Comparison of ENCODE assay signal across 1 cellular context in the genomic region with DNA sequence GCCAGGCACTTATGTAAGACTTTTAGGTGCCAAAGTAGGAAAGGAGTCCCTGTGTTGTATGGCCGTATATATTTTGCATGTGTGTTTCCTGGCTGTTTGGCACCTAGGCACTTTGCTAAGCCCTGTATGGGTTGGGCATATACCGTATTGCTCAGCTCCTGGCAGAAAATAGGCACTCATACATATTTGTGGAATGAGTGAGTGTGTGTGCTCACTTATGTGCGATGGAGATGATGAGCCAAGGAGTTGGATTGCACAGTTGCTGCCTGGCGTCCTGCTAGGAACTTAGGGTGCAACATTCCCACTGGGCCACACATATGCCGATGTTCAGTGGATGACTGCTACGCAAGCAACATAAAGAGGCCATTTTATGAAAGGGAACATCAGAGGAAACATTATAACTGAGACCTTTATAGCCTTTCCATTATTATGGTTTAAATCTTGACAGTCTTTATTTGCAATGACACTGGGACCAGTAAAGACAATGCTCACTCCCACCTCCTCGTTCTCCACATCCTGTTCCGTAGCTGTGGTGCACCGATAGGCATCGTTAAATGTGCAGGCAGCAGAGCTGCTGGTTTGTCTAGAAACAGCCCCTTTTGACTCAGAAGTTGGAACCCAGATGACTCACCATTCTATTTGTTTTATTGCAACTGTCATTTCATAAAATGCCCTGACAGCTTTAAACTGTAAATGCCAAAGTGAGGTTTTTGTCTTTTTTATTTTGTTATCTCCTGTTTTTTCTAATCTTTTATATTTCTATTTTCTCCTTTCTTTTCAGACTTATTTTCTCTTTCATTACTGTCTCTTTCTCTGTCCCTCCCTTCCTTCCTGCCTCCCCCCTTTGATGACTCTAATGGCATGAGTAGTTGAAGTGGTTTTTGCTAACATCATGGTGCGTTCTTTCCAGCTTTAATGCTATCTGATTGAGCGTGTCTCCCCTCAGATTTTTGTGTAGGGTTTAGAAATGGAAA.
A peak's percentile ranks its signal among the peaks of the same experiment; 100 is the strongest.
TF ChIP-seq lines count a peak whose summit lies in the region.

No MANE protein-coding gene starts in this region.

TF ChIP-seq in HEK293, 187 proteins besides CTCF, POLR2A, EP300 and RAD21 (continued from another document and continues in another):
- no peak for TF ChIP-seq ZNF398 (tag by site-specific recombination; IDR thresholded peaks at IDR 0.05)
- TF ChIP-seq, protein P1, sequence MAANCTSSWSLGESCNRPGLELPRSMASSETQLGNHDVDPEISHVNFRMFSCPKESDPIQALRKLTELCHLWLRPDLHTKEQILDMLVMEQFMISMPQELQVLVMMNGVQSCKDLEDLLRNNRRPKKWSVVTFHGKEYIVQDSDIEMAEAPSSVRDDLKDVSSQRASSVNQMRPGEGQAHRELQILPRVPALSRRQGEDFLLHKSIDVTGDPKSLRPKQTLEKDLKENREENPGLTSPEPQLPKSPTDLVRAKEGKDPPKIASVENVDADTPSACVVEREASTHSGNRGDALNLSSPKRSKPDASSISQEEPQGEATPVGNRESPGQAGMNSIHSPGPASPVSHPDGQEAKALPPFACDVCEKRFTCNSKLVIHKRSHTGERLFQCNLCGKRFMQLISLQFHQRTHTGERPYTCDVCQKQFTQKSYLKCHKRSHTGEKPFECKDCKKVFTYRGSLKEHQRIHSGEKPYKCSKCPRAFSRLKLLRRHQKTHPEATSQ (tag by site-specific recombination; IDR thresholded peaks at IDR 0.05): no peak
- TF ChIP-seq ZNF692 (tag by site-specific recombination; IDR thresholded peaks at IDR 0.05): peak; percentile 83
- no peak for TF ChIP-seq ZSCAN18 (tag by site-specific recombination; IDR thresholded peaks at IDR 0.05)
- TF ChIP-seq KLF7 (tag by site-specific recombination; IDR thresholded peaks at IDR 0.05; ENCODE audit: borderline replicate concordance): no peak
- TF ChIP-seq ZFHX2 (tag by site-specific recombination; conservative IDR thresholded peaks at IDR 0.05): 0 out of 2 replicates have a peak, but pooled peaks have one; percentile 8
- no peak for TF ChIP-seq GLI4 (tag by site-specific recombination; IDR thresholded peaks at IDR 0.05)
- no peak for TF ChIP-seq ZNF670 (tag by site-specific recombination; IDR thresholded peaks at IDR 0.05; ENCODE audit: low read depth)
- TF ChIP-seq ZNF426 (tag by site-specific recombination; IDR thresholded peaks at IDR 0.05): no peak
- TF ChIP-seq ZNF302 (tag by site-specific recombination; IDR thresholded peaks at IDR 0.05; ENCODE audit: low read depth): no peak
- no peak for TF ChIP-seq REPIN1 (tag by site-specific recombination; IDR thresholded peaks at IDR 0.05; ENCODE audit: low read depth)
- peak; percentile 60; the same call in 1 of the 2 replicates for TF ChIP-seq TSHZ1 (tag by site-specific recombination; IDR thresholded peaks at IDR 0.05; ENCODE audit: borderline replicate concordance)
- TF ChIP-seq HOXC10 (CRISPR knock-in tag; IDR thresholded peaks at IDR 0.05): no peak
- 0 out of 2 replicates have a peak, but pooled peaks have one; percentile 24 for TF ChIP-seq ZNF2 (tag by site-specific recombination; IDR thresholded peaks at IDR 0.05)
- TF ChIP-seq ZBTB21 (tag by site-specific recombination; IDR thresholded peaks at IDR 0.05): no peak
- no peak for TF ChIP-seq ZNF391 (tag by site-specific recombination; IDR thresholded peaks at IDR 0.05; ENCODE audit: borderline replicate concordance, low read depth)
- TF ChIP-seq ZNF776 (tag by site-specific recombination; IDR thresholded peaks at IDR 0.05; ENCODE audit: borderline replicate concordance): no peak
- TF ChIP-seq, protein P2, sequence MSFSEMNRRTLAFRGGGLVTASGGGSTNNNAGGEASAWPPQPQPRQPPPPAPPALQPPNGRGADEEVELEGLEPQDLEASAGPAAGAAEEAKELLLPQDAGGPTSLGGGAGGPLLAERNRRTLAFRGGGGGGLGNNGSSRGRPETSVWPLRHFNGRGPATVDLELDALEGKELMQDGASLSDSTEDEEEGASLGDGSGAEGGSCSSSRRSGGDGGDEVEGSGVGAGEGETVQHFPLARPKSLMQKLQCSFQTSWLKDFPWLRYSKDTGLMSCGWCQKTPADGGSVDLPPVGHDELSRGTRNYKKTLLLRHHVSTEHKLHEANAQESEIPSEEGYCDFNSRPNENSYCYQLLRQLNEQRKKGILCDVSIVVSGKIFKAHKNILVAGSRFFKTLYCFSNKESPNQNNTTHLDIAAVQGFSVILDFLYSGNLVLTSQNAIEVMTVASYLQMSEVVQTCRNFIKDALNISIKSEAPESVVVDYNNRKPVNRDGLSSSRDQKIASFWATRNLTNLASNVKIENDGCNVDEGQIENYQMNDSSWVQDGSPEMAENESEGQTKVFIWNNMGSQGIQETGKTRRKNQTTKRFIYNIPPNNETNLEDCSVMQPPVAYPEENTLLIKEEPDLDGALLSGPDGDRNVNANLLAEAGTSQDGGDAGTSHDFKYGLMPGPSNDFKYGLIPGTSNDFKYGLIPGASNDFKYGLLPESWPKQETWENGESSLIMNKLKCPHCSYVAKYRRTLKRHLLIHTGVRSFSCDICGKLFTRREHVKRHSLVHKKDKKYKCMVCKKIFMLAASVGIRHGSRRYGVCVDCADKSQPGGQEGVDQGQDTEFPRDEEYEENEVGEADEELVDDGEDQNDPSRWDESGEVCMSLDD (tag by site-specific recombination; IDR thresholded peaks at IDR 0.05): no peak
- TF ChIP-seq ZNF184 (tag by site-specific recombination; IDR thresholded peaks at IDR 0.05): no peak
- no peak for TF ChIP-seq ZNF169 (tag by site-specific recombination; IDR thresholded peaks at IDR 0.05)
- no peak for TF ChIP-seq KLF16 (tag by site-specific recombination; IDR thresholded peaks at IDR 0.05)
- TF ChIP-seq KLF17 (tag by site-specific recombination; IDR thresholded peaks at IDR 0.05): no peak
- no peak for TF ChIP-seq ZNF140 (tag by site-specific recombination; IDR thresholded peaks at IDR 0.05)
- TF ChIP-seq, protein P3, sequence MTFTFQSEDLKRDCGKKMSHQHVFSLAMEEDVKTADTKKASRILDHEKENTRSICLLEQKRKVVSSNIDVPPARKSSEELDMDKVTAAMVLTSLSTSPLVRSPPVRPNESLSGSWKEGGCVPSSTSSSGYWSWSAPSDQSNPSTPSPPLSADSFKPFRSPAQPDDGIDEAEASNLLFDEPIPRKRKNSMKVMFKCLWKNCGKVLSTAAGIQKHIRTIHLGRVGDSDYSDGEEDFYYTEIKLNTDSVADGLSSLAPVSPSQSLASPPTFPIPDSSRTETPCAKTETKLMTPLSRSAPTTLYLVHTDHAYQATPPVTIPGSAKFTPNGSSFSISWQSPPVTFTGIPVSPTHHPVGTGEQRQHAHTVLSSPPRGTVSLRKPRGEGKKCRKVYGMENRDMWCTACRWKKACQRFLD (tag by site-specific recombination; IDR thresholded peaks at IDR 0.05): no peak
- TF ChIP-seq BCL6B (tag by site-specific recombination; IDR thresholded peaks at IDR 0.05): no peak
- no peak for TF ChIP-seq ZNF664 (tag by site-specific recombination; IDR thresholded peaks at IDR 0.05)
- TF ChIP-seq ZNF221 (tag by site-specific recombination; IDR thresholded peaks at IDR 0.05; ENCODE audit: borderline replicate concordance): no peak
- TF ChIP-seq ZNF174 (tag by site-specific recombination; IDR thresholded peaks at IDR 0.05): no peak
- no peak for TF ChIP-seq ZNF280C (tag by site-specific recombination; IDR thresholded peaks at IDR 0.05)
- TF ChIP-seq GLIS1 (tag by site-specific recombination; IDR thresholded peaks at IDR 0.05): no peak
- TF ChIP-seq GFI1B (tag by site-specific recombination; IDR thresholded peaks at IDR 0.05): no peak
- TF ChIP-seq ZBTB1 (tag by site-specific recombination; IDR thresholded peaks at IDR 0.05): no peak
